14 cellular contexts compared by ENCODE assay signal in the genomic region with DNA sequence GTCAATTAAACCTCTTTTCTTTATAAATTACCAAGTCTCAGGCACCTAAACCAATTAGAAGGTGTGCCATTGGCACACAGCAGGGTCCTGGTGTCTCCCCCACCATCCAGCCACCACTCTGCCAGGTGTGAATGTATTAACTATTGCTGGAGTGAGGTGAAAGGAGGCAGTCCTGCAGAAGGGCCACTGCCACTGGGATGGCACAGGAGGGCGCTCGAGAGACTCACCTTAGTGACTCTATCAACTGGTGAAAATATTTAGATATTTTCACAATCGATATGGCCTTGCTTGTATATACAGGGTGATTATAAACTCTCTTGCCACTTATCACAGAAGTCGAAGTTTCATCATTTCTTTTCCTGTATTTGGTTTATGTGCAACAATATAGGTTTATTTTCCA.
DNase-seq lines count a peak whose midpoint lies in the region; ATAC-seq, FAIRE-seq and TF ChIP-seq lines count a peak whose summit lies in the region.
"Had no signal": no experiment of that assay in that cellular context is flagged by ENCODE, and none has a peak within 500 bp of the region (broad histone marks: within the 10 kb centered on the region; RNA-seq: fewer than 3 reads in every experiment).

No MANE protein-coding gene starts in this region.

- H3K4me1 ChIP-seq in Karpas-422 (ENCODE audit: low read length) (peaks cover 4% of the 10 kb centered on the region), K562 (replicated peaks in 1 of 2; ENCODE audit: control insufficient read depth in 2 of 2, insufficient read depth in 2 of 2, low read length in 2 of 2) (no peaks in the 10 kb centered on the region)

- peaks cover 10% of the 10 kb centered on the region for H3K27me3 Mint-ChIP-seq in neural crest cell (ENCODE audit: low read depth)

- H3K4me2 ChIP-seq in Karpas-422 (ENCODE audit: low read depth, low read length, poor library complexity, severe bottlenecking) (no peak overlapping the region), K562 (ENCODE audit: insufficient read depth, low read length) (no peak overlapping the region)

- CTCF ChIA-PET in K562 (lab: Yijun Ruan, JAX; ENCODE audit: low intra/inter-chr PET ratio), result interaction anchor here (0.6 kb wide), 1 partner anchor 541 kb away, joined by 4 read pairs; no protein-coding TSS in a partner anchor

- H3K79me2 ChIP-seq in Karpas-422 (ENCODE audit: low read length), result no peaks in the 10 kb centered on the region
- H3K79me2 ChIP-seq in K562 (ENCODE audit: control insufficient read depth, insufficient read depth, low read length), result no peaks in the 10 kb centered on the region

- no peak overlapping the region for H3K9ac ChIP-seq in Karpas-422 (ENCODE audit: low read length)
- H3K9ac ChIP-seq in K562 (ENCODE audit: insufficient read depth in 1 of 2, low read depth in 2 of 2, low read length in 2 of 2), result no peak overlapping the region

- H4K20me1 ChIP-seq in Karpas-422 (ENCODE audit: insufficient read depth, low read depth, low read length), result no peaks in the 10 kb centered on the region
- H4K20me1 ChIP-seq in K562 (replicated peaks; ENCODE audit: control insufficient read depth, insufficient read depth, low read length), result no peaks in the 10 kb centered on the region

- peak; percentile 46 for TF ChIP-seq CTCF in GM12872 (IDR thresholded peaks at IDR 0.05; ENCODE audit: insufficient read depth, low read depth, low read length)
- TF ChIP-seq CTCF in K562 (IDR thresholded peaks at IDR 0.05 in 2 of 3, conservative IDR thresholded peaks at IDR 0.05 in 1 of 3; ENCODE audit: insufficient read depth in 2 of 3, low read depth in 1 of 3, low read length in 3 of 3), result peak; percentile 61 to 75 (median 63)
- TF ChIP-seq CTCF in neural crest cell (conservative IDR thresholded peaks at IDR 0.05), result peak; percentile 18

- no peaks in the 10 kb centered on the region for H3K4me1 Mint-ChIP-seq in neural crest cell
- H3K4me1 Mint-ChIP-seq: activated CD8-positive, alpha-beta memory T cell treated with anti-CD3 and anti-CD28 coated beads, Interleukin-2, amount 10 ng/mL, durations not matched to agents 7 days and 5 days; activated naive CD8-positive, alpha-beta T cell treated with anti-CD3 and anti-CD28 coated beads, Interleukin-2, amount 50 U/mL, for 24 hours; nephron had no signal

- no peak for TF ChIP-seq POLR2A in K562 (conservative IDR thresholded peaks at IDR 0.05)

- BruUV-seq in K562 (replicated peaks; lab: Mats Ljungman, UMichigan), result no TSS peak

- H3K27me3 ChIP-seq in Karpas-422 (ENCODE audit: low read length), result no peaks in the 10 kb centered on the region
- H3K27me3 ChIP-seq in K562 (ENCODE audit: control insufficient read depth in 2 of 2, insufficient read depth in 2 of 2, low read length in 2 of 2), result no peaks in the 10 kb centered on the region

- DNase-seq in Karpas-422 (peak; percentile 81), K562 (ENCODE audit: extremely low read depth in 1 of 4, low spot score in 3 of 4) (peak in 2 of 4 experiments; percentile 29 to 32), neural crest cell (ENCODE audit: low read depth, low spot score) (no peak), NK-92 (lab: John Stamatoyannopoulos, UW; ENCODE audit: unreplicated experiment) (no peak)
- DNase-seq: activated CD8-positive, alpha-beta memory T cell treated with anti-CD3 and anti-CD28 coated beads, Interleukin-2, amount 10 ng/mL, durations not matched to agents 7 days and 5 days; activated naive CD8-positive, alpha-beta T cell treated with anti-CD3 and anti-CD28 coated beads, Interleukin-2, amount 50 U/mL, for 24 hours had no signal

- H3K27ac ChIP-seq in Karpas-422 (ENCODE audit: low read length) (no peak overlapping the region), K562 (ENCODE audit: extremely low read depth, low read depth, low read length) (no peak overlapping the region)

- in situ Hi-C loops in K562 (cut with MboI), result no loop called here

- no peaks in the 10 kb centered on the region for H3K9me3 Mint-ChIP-seq in neural crest cell
- H3K9me3 Mint-ChIP-seq: activated naive CD8-positive, alpha-beta T cell treated with anti-CD3 and anti-CD28 coated beads, Interleukin-2, amount 50 U/mL, for 24 hours; nephron had no signal

- no peak for TF ChIP-seq EP300 in K562 (IDR thresholded peaks at IDR 0.05; ENCODE audit: low read length)

- POLR2A ChIA-PET in K562 (lab: Yijun Ruan, JAX), result no interaction called here

- peak; percentile 91 for ATAC-seq in K562
- ATAC-seq in HG02798 (IDR thresholded peaks at IDR 0.05; ENCODE audit: poor library complexity, unreplicated experiment), result no peak
- no peak for ATAC-seq in HG02885 (IDR thresholded peaks at IDR 0.05; ENCODE audit: poor library complexity, unreplicated experiment)
- ATAC-seq: activated CD8-positive, alpha-beta memory T cell treated with anti-CD3 and anti-CD28 coated beads, Interleukin-2, amount 10 ng/mL, durations not matched to agents 7 days and 5 days; activated naive CD8-positive, alpha-beta T cell treated with anti-CD3 and anti-CD28 coated beads, Interleukin-2, amount 50 U/mL, for 24 hours; left lobe of liver; Right ventricle myocardium inferior had no signal

- H3K36me3 ChIP-seq in Karpas-422 (ENCODE audit: insufficient read depth, low read length) (no peaks in the 10 kb centered on the region), K562 (ENCODE audit: control insufficient read depth, insufficient read depth, low read length) (no peaks in the 10 kb centered on the region)

- TF ChIP-seq RAD21 in K562 (CRISPR knock-in tag; conservative IDR thresholded peaks at IDR 0.05 in 1 of 2, IDR thresholded peaks at IDR 0.05 in 1 of 2), result peak in 1 of 2 experiments; percentile 34; a peak in 1 of 4 replicates

- H3K9me3 ChIP-seq in Karpas-422 (ENCODE audit: low read length), result no peaks in the 10 kb centered on the region
- H3K9me3 ChIP-seq in K562 (replicated peaks; ENCODE audit: control insufficient read depth, insufficient read depth, low read depth, low read length), result no peaks in the 10 kb centered on the region

- peaks cover under 1% of the 10 kb centered on the region for H3K36me3 Mint-ChIP-seq in neural crest cell (ENCODE audit: low read depth)
- H3K36me3 Mint-ChIP-seq: activated CD8-positive, alpha-beta memory T cell treated with anti-CD3 and anti-CD28 coated beads, Interleukin-2, amount 10 ng/mL, durations not matched to agents 7 days and 5 days had no signal

- no peak overlapping the region for H3K4me3 Mint-ChIP-seq in neural crest cell
- H3K4me3 Mint-ChIP-seq: activated CD8-positive, alpha-beta memory T cell treated with anti-CD3 and anti-CD28 coated beads, Interleukin-2, amount 10 ng/mL, durations not matched to agents 7 days and 5 days; activated naive CD8-positive, alpha-beta T cell treated with anti-CD3 and anti-CD28 coated beads, Interleukin-2, amount 50 U/mL, for 24 hours; nephron had no signal

- WGBS in K562 (ENCODE audit: insufficient coverage, low coverage, missing lambda C conversion rate), result 0% methylated on average over 4 of the region's 4 CpGs

- H3K4me3 ChIP-seq in Karpas-422 (ENCODE audit: low read length) (no peak overlapping the region), K562 (no peak overlapping the region)
- H3K4me3 ChIP-seq: smooth muscle cell had no signal

- FAIRE-seq in K562 (lab: Jason Lieb, UNC), result peak; percentile 48
- FAIRE-seq: TTC549 had no signal

- no peaks in the 10 kb centered on the region for H3K9me1 ChIP-seq in K562 (ENCODE audit: control insufficient read depth, insufficient read depth, low read length)

- peak overlapping the region; percentile 24; the same call in 1 of the 2 replicates for H2AFZ ChIP-seq in Karpas-422 (ENCODE audit: low read length)
- no peak overlapping the region for H2AFZ ChIP-seq in K562 (ENCODE audit: low read depth, low read length)

- intact Hi-C loops in K562 (cut with micrococcal nuclease), result loop anchor here (5.0 kb wide), 1 partner anchor 605 kb away; no protein-coding TSS in a partner anchor

- H3K9me2 ChIP-seq in Karpas-422 (replicated peaks; ENCODE audit: insufficient read depth, low read length), result no peaks in the 10 kb centered on the region

- no peak overlapping the region for H3K27ac Mint-ChIP-seq in neural crest cell (ENCODE audit: unreplicated experiment)
- H3K27ac Mint-ChIP-seq: activated CD8-positive, alpha-beta memory T cell treated with anti-CD3 and anti-CD28 coated beads, Interleukin-2, amount 10 ng/mL, durations not matched to agents 7 days and 5 days; activated naive CD8-positive, alpha-beta T cell treated with anti-CD3 and anti-CD28 coated beads, Interleukin-2, amount 50 U/mL, for 24 hours; nephron had no signal

TF ChIP-seq in K562, 482 proteins besides CTCF, POLR2A, EP300 and RAD21:
- no peak for TF ChIP-seq RBM22 (IDR thresholded peaks at IDR 0.05; ENCODE audit: low read depth, low read length, poor library complexity, severe bottlenecking)
- peak; percentile 45 for TF ChIP-seq SMC3 (conservative IDR thresholded peaks at IDR 0.05; ENCODE audit: insufficient read depth, low read depth, low read length)
